ENCODE assay signal across 8 cellular contexts in the genomic region with DNA sequence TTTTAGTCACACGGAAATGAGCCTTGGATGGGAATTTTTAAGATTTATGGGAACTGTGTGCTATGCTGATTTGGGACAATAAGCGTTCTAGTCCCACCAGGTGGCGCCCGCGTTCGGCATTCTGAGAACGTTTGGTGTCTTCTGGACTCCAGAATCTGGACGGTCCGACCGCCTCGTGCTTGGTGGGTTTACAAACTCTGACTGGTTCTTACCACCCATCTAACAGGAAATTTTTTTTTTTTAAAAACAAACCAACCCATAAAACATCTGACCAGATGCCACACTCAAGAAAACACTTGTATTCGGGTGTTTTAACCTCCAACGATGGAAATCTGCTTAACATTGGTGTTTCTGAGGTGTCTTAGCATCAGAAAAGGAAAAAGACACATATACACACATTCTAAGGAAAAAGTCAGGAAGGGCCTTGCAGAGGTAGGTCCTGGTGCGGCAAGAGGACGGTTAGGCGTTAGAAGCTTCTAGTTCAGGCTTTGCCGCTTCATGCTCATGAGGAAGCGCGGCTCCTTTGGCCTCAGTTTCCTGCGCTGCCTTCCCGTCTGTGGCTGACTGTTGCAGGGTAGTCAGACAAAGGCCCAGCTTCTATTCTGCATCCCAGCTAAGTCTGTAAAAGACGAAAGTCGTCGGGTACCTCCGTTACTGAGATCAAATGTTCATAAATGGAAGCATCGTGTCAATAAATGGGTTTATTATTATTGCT. TPM values are rescaled to one million over a fixed set of nuclear protein-coding genes. Genes with fewer than 3 reads are reported as not detected.
DNase-seq lines count a peak whose midpoint lies in the region; ATAC-seq and TF ChIP-seq lines count a peak whose summit lies in the region.

No MANE protein-coding gene starts in this region.

- TF ChIP-seq CTCF in foreskin keratinocyte (conservative IDR thresholded peaks at IDR 0.05) (peak; percentile 88), neural progenitor cell (IDR thresholded peaks at IDR 0.05) (peak; percentile 92)

- H3K9me3 Mint-ChIP-seq in neural progenitor cell = no peaks in the 10 kb centered on the region
- no peaks in the 10 kb centered on the region for H3K9me3 Mint-ChIP-seq in stimulated activated naive CD8-positive, alpha-beta T cell treated with anti-CD3 and anti-CD28 coated beads, Interleukin-15, amount 100 ng/mL, for 72 hours

- peaks cover 14% of the 10 kb centered on the region; the same call in 1 of the 2 replicates for H3K4me1 ChIP-seq in SJCRH30
- H3K4me1 ChIP-seq in foreskin keratinocyte = peaks cover 32% of the 10 kb centered on the region
- peaks cover 23% of the 10 kb centered on the region for H3K4me1 ChIP-seq in neural progenitor cell

- peak overlapping the region; percentile 30 for H2AFZ ChIP-seq in neural progenitor cell (replicated peaks)

- peak overlapping the region; percentile 92 for H3K4me3 Mint-ChIP-seq in neural progenitor cell
- H3K4me3 Mint-ChIP-seq in stimulated activated naive CD8-positive, alpha-beta T cell treated with anti-CD3 and anti-CD28 coated beads, Interleukin-15, amount 100 ng/mL, for 72 hours = peak overlapping the region; percentile 85 to 90

- H3K4me3 ChIP-seq in SJCRH30 (peak overlapping the region; percentile 80), neural progenitor cell (peak overlapping the region; percentile 80)

- no peaks in the 10 kb centered on the region for H3K79me2 ChIP-seq in neural progenitor cell (ENCODE audit: low read depth)

- H3K27me3 Mint-ChIP-seq in neural progenitor cell (ENCODE audit: insufficient read depth, low read depth) = peaks cover 9% of the 10 kb centered on the region
- peaks cover 38% of the 10 kb centered on the region for H3K27me3 Mint-ChIP-seq in stimulated activated naive CD8-positive, alpha-beta T cell treated with anti-CD3 and anti-CD28 coated beads, Interleukin-15, amount 100 ng/mL, for 72 hours

- H3F3A ChIP-seq in neural progenitor cell (ENCODE audit: low read depth) = peaks cover 22% of the 10 kb centered on the region

- H3K36me3 ChIP-seq in SJCRH30 = no peaks in the 10 kb centered on the region
- H3K36me3 ChIP-seq in neural progenitor cell = no peaks in the 10 kb centered on the region

- ATAC-seq in foreskin keratinocyte = peak; percentile 22
- ATAC-seq in stimulated activated naive CD8-positive, alpha-beta T cell treated with anti-CD3 and anti-CD28 coated beads, Interleukin-15, amount 100 ng/mL, for 72 hours = peak; percentile 0
- no peak for ATAC-seq in GM19455 (IDR thresholded peaks at IDR 0.05; ENCODE audit: unreplicated experiment)

- H3K4me2 ChIP-seq in neural progenitor cell = peak overlapping the region; percentile 77

- no peaks in the 10 kb centered on the region for H4K20me1 ChIP-seq in neural progenitor cell (ENCODE audit: low read depth)

- peak overlapping the region; percentile 59 for H3K27ac ChIP-seq in SJCRH30
- H3K27ac ChIP-seq in foreskin keratinocyte = peak overlapping the region; percentile 83
- no peak overlapping the region for H3K27ac ChIP-seq in neural progenitor cell

- H3K4me1 Mint-ChIP-seq in neural progenitor cell = peaks cover 32% of the 10 kb centered on the region
- H3K4me1 Mint-ChIP-seq in stimulated activated naive CD8-positive, alpha-beta T cell treated with anti-CD3 and anti-CD28 coated beads, Interleukin-15, amount 100 ng/mL, for 72 hours = peaks cover 34% of the 10 kb centered on the region

- no peaks in the 10 kb centered on the region for H3K27me3 ChIP-seq in SJCRH30
- no peaks in the 10 kb centered on the region for H3K27me3 ChIP-seq in foreskin keratinocyte
- H3K27me3 ChIP-seq in neural progenitor cell = peaks cover 6% of the 10 kb centered on the region

- DNase-seq in DMS53 treated with DMSO at 0.1 percent for 48 hours (lab: John Stamatoyannopoulos, UW; ENCODE audit: unreplicated experiment) (peak; percentile 86), M059J (ENCODE audit: low read depth) (peak; percentile 93), SJCRH30 (peak; percentile 89 to 97), foreskin keratinocyte (peak; percentile 59 to 79), neural progenitor cell (ENCODE audit: low spot score) (peak; percentile 95)
- peak; percentile 80 for DNase-seq in activated naive CD4-positive, alpha-beta T cell treated with Interleukin-2 at 50 U/mL for 16 hours
- DNase-seq in stimulated activated naive CD8-positive, alpha-beta T cell treated with anti-CD3 and anti-CD28 coated beads, Interleukin-15, amount 100 ng/mL, for 72 hours = peak; percentile 60 to 67

- no peaks in the 10 kb centered on the region for H3K9me3 ChIP-seq in SJCRH30 (replicated peaks)
- no peaks in the 10 kb centered on the region for H3K9me3 ChIP-seq in neural progenitor cell (ENCODE audit: low read depth)

- H3K9ac ChIP-seq in neural progenitor cell = no peak overlapping the region

- peak overlapping the region; percentile 61 for H3K27ac Mint-ChIP-seq in neural progenitor cell
- H3K27ac Mint-ChIP-seq in stimulated activated naive CD8-positive, alpha-beta T cell treated with anti-CD3 and anti-CD28 coated beads, Interleukin-15, amount 100 ng/mL, for 72 hours = peak overlapping the region; percentile 86 to 89

- H3K36me3 Mint-ChIP-seq in neural progenitor cell = no peaks in the 10 kb centered on the region

RNA-seq across cellular contexts. Expression of gene DYRK3, which starts 0.8 kb away (rescaled TPM):
- total RNA-seq in M059J (2014; rRNA removed; shearing (Covaris generic)) = 21.9 and 22.3 TPM in 2 replicates
- 12.7 and 14.4 TPM in 2 replicates for total RNA-seq in SJCRH30 (2014; rRNA removed; shearing (Covaris generic))
- total RNA-seq in foreskin keratinocyte = 25.1 and 26.1 TPM in 2 replicates
- 7.5 and 8.1 TPM in 2 replicates for polyA plus RNA-seq in foreskin keratinocyte
- total RNA-seq in neural progenitor cell (ENCODE audit: low replicate concordance) = 21.9 and 22.7 TPM in 2 replicates

RNA-seq across cellular contexts. Expression of gene EIF2D, which starts 22.3 kb away (rescaled TPM):
- 34.7 and 39.0 TPM in 2 replicates for total RNA-seq in M059J (2014; rRNA removed; shearing (Covaris generic))
- 36.7 and 39.6 TPM in 2 replicates for total RNA-seq in SJCRH30 (2014; rRNA removed; shearing (Covaris generic))
- total RNA-seq in foreskin keratinocyte (53.9 and 54.3 TPM in 2 replicates), neural progenitor cell (ENCODE audit: low replicate concordance) (45.2 and 47.5 TPM in 2 replicates)
- polyA plus RNA-seq in foreskin keratinocyte = 45.6 and 50.8 TPM in 2 replicates

RNA-seq across cellular contexts. Expression of gene MAPKAPK2, which starts 50.2 kb away (rescaled TPM):
- 28.8 and 55.8 TPM in 2 replicates for total RNA-seq in M059J (2014; rRNA removed; shearing (Covaris generic))
- total RNA-seq in SJCRH30 (2014; rRNA removed; shearing (Covaris generic)) = 64.4 and 67.6 TPM in 2 replicates
- total RNA-seq in foreskin keratinocyte (63.7 and 64.0 TPM in 2 replicates), neural progenitor cell (ENCODE audit: low replicate concordance) (24.7 and 38.7 TPM in 2 replicates)
- 52.4 and 57.9 TPM in 2 replicates for polyA plus RNA-seq in foreskin keratinocyte
